23 cellular contexts compared by ENCODE assay signal in genomic region chr3:27317096-27317495, GRCh38. TPM values are rescaled to one million over a fixed set of nuclear protein-coding genes. Genes with fewer than 3 reads are reported as not detected.
"Had no signal": no experiment of that assay in that cellular context is flagged by ENCODE, and none has a peak within 500 bp of the region (broad histone marks: within the 10 kb centered on the region; RNA-seq: fewer than 3 reads in every experiment).

No MANE protein-coding gene starts in this region.

- H3K27me3 Mint-ChIP-seq: activated naive CD4-positive, alpha-beta T cell treated with anti-CD3 and anti-CD28 coated beads, Interleukin-2, amount 50 U/mL, for 24 hours; central memory CD8-positive, alpha-beta T cell; stimulated activated naive CD8-positive, alpha-beta T cell treated with anti-CD3 and anti-CD28 coated beads, Interleukin-15, amount 100 ng/mL, for 72 hours; T-cell had no signal

- H3K4me3 Mint-ChIP-seq: activated naive CD4-positive, alpha-beta T cell treated with anti-CD3 and anti-CD28 coated beads, Interleukin-2, amount 50 U/mL, for 24 hours; central memory CD8-positive, alpha-beta T cell; immature natural killer cell; nephron progenitor cell; stimulated activated naive CD8-positive, alpha-beta T cell treated with anti-CD3 and anti-CD28 coated beads, Interleukin-15, amount 100 ng/mL, for 72 hours; T-cell; type B pancreatic cell had no signal

- H3K36me3 Mint-ChIP-seq: activated naive CD4-positive, alpha-beta T cell treated with anti-CD3 and anti-CD28 coated beads, Interleukin-2, amount 50 U/mL, for 24 hours; immature natural killer cell; T-cell had no signal

- H3K4me1 Mint-ChIP-seq: activated naive CD4-positive, alpha-beta T cell treated with anti-CD3 and anti-CD28 coated beads, Interleukin-2, amount 50 U/mL, for 24 hours; central memory CD8-positive, alpha-beta T cell; immature natural killer cell; stimulated activated naive CD8-positive, alpha-beta T cell treated with anti-CD3 and anti-CD28 coated beads, Interleukin-15, amount 100 ng/mL, for 72 hours; T-cell had no signal

- H3K27ac ChIP-seq: ascending aorta, coronary artery, heart right ventricle, skin epidermis, suprapubic skin had no signal

- ATAC-seq: heart right ventricle; SK-N-SH treated with all-trans-retinoic acid at 6 μM for 48 hours; stimulated activated naive CD8-positive, alpha-beta T cell treated with anti-CD3 and anti-CD28 coated beads, Interleukin-15, amount 100 ng/mL, for 72 hours; T-cell had no signal

- H3K27ac Mint-ChIP-seq: activated naive CD4-positive, alpha-beta T cell treated with anti-CD3 and anti-CD28 coated beads, Interleukin-2, amount 50 U/mL, for 24 hours; immature natural killer cell; nephron progenitor cell; stimulated activated naive CD8-positive, alpha-beta T cell treated with anti-CD3 and anti-CD28 coated beads, Interleukin-15, amount 100 ng/mL, for 72 hours; T-cell; type B pancreatic cell had no signal

- H3K27me3 ChIP-seq: ascending aorta, heart right ventricle, suprapubic skin had no signal

- H3K36me3 ChIP-seq: ascending aorta, heart right ventricle, suprapubic skin had no signal

- H3K4me1 ChIP-seq: ascending aorta, suprapubic skin had no signal

- H3K4me3 ChIP-seq: ascending aorta, coronary artery, heart right ventricle, lung, skin epidermis, suprapubic skin had no signal

- DNase-seq: activated CD4-positive, alpha-beta T cell treated with anti-CD3 and anti-CD28 coated beads for 48 hours; activated CD4-positive, CD25-positive, alpha-beta regulatory T cell; activated CD8-positive, alpha-beta memory T cell treated with anti-CD3 and anti-CD28 coated beads, Interleukin-2, amount 50 U/mL, for 4 hours; activated effector memory CD4-positive, alpha-beta T cell treated with Interleukin-2 at 50 U/mL for 16 hours; activated T-cell treated with anti-CD3 and anti-CD28 coated beads, Interleukin-2, amount 50 U/mL, for 48 hours; heart right ventricle; immature natural killer cell; kidney glomerular epithelial cell; nephron progenitor cell; nucleus accumbens; stimulated activated CD4-positive, alpha-beta T cell treated with anti-CD3 and anti-CD28 coated beads, Interleukin-15, amount 100 ng/mL, for 24 hours; stimulated activated CD4-positive, alpha-beta T cell treated with anti-CD3 and anti-CD28 coated beads, Interleukin-2, amount 100 ng/mL, for 48 hours; stimulated activated naive CD8-positive, alpha-beta T cell treated with anti-CD3 and anti-CD28 coated beads, Interleukin-15, amount 100 ng/mL, for 72 hours; T-cell had no signal

- H3K9me3 Mint-ChIP-seq: activated naive CD4-positive, alpha-beta T cell treated with anti-CD3 and anti-CD28 coated beads, Interleukin-2, amount 50 U/mL, for 24 hours; central memory CD8-positive, alpha-beta T cell; immature natural killer cell; nephron progenitor cell; stimulated activated naive CD8-positive, alpha-beta T cell treated with anti-CD3 and anti-CD28 coated beads, Interleukin-15, amount 100 ng/mL, for 72 hours; T-cell; type B pancreatic cell had no signal

- H3K9me3 ChIP-seq: ascending aorta, heart right ventricle, suprapubic skin had no signal

RNA-seq across cellular contexts. Expression of gene NEK10, which starts 52.1 kb away (rescaled TPM):
- total RNA-seq: ascending aorta had no signal
